ENCODE assay signal across 25 cellular contexts in genomic region chr2:236544362-236544761, GRCh38. TPM values are rescaled to one million over a fixed set of nuclear protein-coding genes. Genes with fewer than 3 reads are reported as not detected.
DNase-seq lines count a peak whose midpoint lies in the region; ATAC-seq and TF ChIP-seq lines count a peak whose summit lies in the region.
"Had no signal": no experiment of that assay in that cellular context is flagged by ENCODE, and none has a peak within 500 bp of the region (broad histone marks: within the 10 kb centered on the region; RNA-seq: fewer than 3 reads in every experiment).

No MANE protein-coding gene starts in this region.

- H2BK15ac ChIP-seq in neuronal stem cell (ENCODE audit: low read length) = no peak overlapping the region

- no peak overlapping the region for H4K91ac ChIP-seq in neuronal stem cell (ENCODE audit: low read depth, low read length, poor library complexity)

- H3K79me1 ChIP-seq in neuronal stem cell (ENCODE audit: low read depth, low read length) = no peaks in the 10 kb centered on the region

- no peak overlapping the region for H3K4me3 Mint-ChIP-seq in activated T-cell treated with anti-CD3 and anti-CD28 coated beads, Interleukin-2, amount 50 U/mL, for 24 hours
- H3K4me3 Mint-ChIP-seq in activated naive CD8-positive, alpha-beta T cell treated with anti-CD3 and anti-CD28 coated beads, Interleukin-2, amount 10 ng/mL, durations not matched to agents 7 days and 5 days = peak overlapping the region; percentile 7
- H3K4me3 Mint-ChIP-seq in HFFc6 = no peak overlapping the region
- H3K4me3 Mint-ChIP-seq: nephron had no signal

- peaks cover 65% of the 10 kb centered on the region for H3K4me1 ChIP-seq in DND-41 (ENCODE audit: insufficient read depth, low read length)
- no peaks in the 10 kb centered on the region for H3K4me1 ChIP-seq in neuronal stem cell (ENCODE audit: control insufficient read depth in 2 of 2, insufficient read depth in 1 of 2, low read depth in 1 of 2, low read length in 2 of 2)
- H3K4me1 ChIP-seq: esophagus muscularis mucosa, thyroid gland had no signal

- DNase-seq in activated T-cell treated with anti-CD3 and anti-CD28 coated beads, Interleukin-2, amount 50 U/mL, for 24 hours = no peak
- no peak for DNase-seq in activated T-cell treated with anti-CD3 and anti-CD28 coated beads, Interleukin-2, amount 50 U/mL, for 1 hour
- DNase-seq in DND-41 (no peak), neuronal stem cell (ENCODE audit: low spot score) (no peak), NCI-H2081 treated with DMSO at 0.1 percent for 48 hours (lab: John Stamatoyannopoulos, UW) (no peak), HFFc6 (no peak)
- DNase-seq in activated naive CD8-positive, alpha-beta T cell treated with anti-CD3 and anti-CD28 coated beads, Interleukin-2, amount 10 ng/mL, durations not matched to agents 7 days and 5 days = no peak
- DNase-seq in activated effector memory CD4-positive, alpha-beta T cell treated with anti-CD3 and anti-CD28 coated beads, Interleukin-2, amount 50 U/mL, for 16 hours = no peak
- DNase-seq: ACHN; activated effector memory CD4-positive, alpha-beta T cell treated with Interleukin-2 at 50 U/mL for 16 hours; cerebellar nuclear complex; DMS79; effector memory CD4-positive, alpha-beta T cell; NCI-H2029; NCI-H345; PC-3; SHP77; stimulated activated CD4-positive, alpha-beta T cell treated with anti-CD3 and anti-CD28 coated beads, Interleukin-15, amount 100 ng/mL, for 24 hours; SW 1271; thyroid gland had no signal

- no CpG with 5 or more reads among the region's 13 CpGs for WGBS in neuronal stem cell (ENCODE audit: extremely low coverage in 2 of 2, insufficient read length in 2 of 2, insufficient replicate concordance in 1 of 2), 2 donors

- H2AFZ ChIP-seq in DND-41 (ENCODE audit: low read depth, low read length) (no peak overlapping the region), neuronal stem cell (ENCODE audit: low read length) (no peak overlapping the region)

- no peak overlapping the region for H3K4me3 ChIP-seq in DND-41 (ENCODE audit: low read depth in 1 of 2, low read length in 2 of 2)
- no peak overlapping the region for H3K4me3 ChIP-seq in neuronal stem cell (ENCODE audit: low read length in 2 of 2)
- H3K4me3 ChIP-seq: esophagus muscularis mucosa, thyroid gland had no signal

- peak overlapping the region; percentile 61; the same call in 1 of the 2 replicates for H3K9ac ChIP-seq in DND-41 (ENCODE audit: low read depth, low read length)
- H3K9ac ChIP-seq in neuronal stem cell (ENCODE audit: low read depth, low read length, poor library complexity) = no peak overlapping the region
- H3K9ac ChIP-seq: KMS-11 had no signal

- no peaks in the 10 kb centered on the region for H3K9me3 Mint-ChIP-seq in activated T-cell treated with anti-CD3 and anti-CD28 coated beads, Interleukin-2, amount 50 U/mL, for 24 hours
- H3K9me3 Mint-ChIP-seq in activated naive CD8-positive, alpha-beta T cell treated with anti-CD3 and anti-CD28 coated beads, Interleukin-2, amount 10 ng/mL, durations not matched to agents 7 days and 5 days = peaks cover 3% of the 10 kb centered on the region
- peaks cover 22% of the 10 kb centered on the region for H3K9me3 Mint-ChIP-seq in HFFc6

- H3K14ac ChIP-seq in neuronal stem cell (ENCODE audit: low read length) = no peak overlapping the region

- no peaks in the 10 kb centered on the region for H4K20me1 ChIP-seq in DND-41 (ENCODE audit: insufficient read depth, low read length)

- H2BK120ac ChIP-seq in neuronal stem cell (ENCODE audit: low read depth, low read length) = no peak overlapping the region

- H3K18ac ChIP-seq in neuronal stem cell (ENCODE audit: low read length) = peak overlapping the region; percentile 77

- H3K4me2 ChIP-seq in DND-41 (ENCODE audit: insufficient read depth, low read length) = no peak overlapping the region
- H3K4me2 ChIP-seq in neuronal stem cell (ENCODE audit: insufficient read depth, low read length, poor library complexity, severe bottlenecking) = no peak overlapping the region
- H3K4me2 ChIP-seq: KMS-11 had no signal

- no peak overlapping the region for H2BK12ac ChIP-seq in neuronal stem cell (ENCODE audit: low read length)

- H3K23ac ChIP-seq in neuronal stem cell (ENCODE audit: low read depth, low read length, poor library complexity) = no peak overlapping the region

- POLR2A ChIA-PET in activated naive CD8-positive, alpha-beta T cell treated with anti-CD3 and anti-CD28 coated beads, Interleukin-2, amount 10 ng/mL, durations not matched to agents 7 days and 5 days (lab: Charles Lee) = interaction anchor here (1.3 kb wide), 1 partner anchor 8 kb away, joined by 3 read pairs; no protein-coding TSS in a partner anchor

- H2AK5ac ChIP-seq in neuronal stem cell (ENCODE audit: low read depth, low read length) = no peak overlapping the region

- H3K36me3 Mint-ChIP-seq in activated T-cell treated with anti-CD3 and anti-CD28 coated beads, Interleukin-2, amount 50 U/mL, for 24 hours (ENCODE audit: low read depth) = peaks cover 22% of the 10 kb centered on the region
- H3K36me3 Mint-ChIP-seq in activated naive CD8-positive, alpha-beta T cell treated with anti-CD3 and anti-CD28 coated beads, Interleukin-2, amount 10 ng/mL, durations not matched to agents 7 days and 5 days = peaks cover 60% of the 10 kb centered on the region
- no peaks in the 10 kb centered on the region; the same call in none of the 2 replicates for H3K36me3 Mint-ChIP-seq in HFFc6 (ENCODE audit: low read depth)

- TF ChIP-seq CTCF in DND-41 (IDR thresholded peaks at IDR 0.05; ENCODE audit: borderline replicate concordance, extremely low read depth, low read length, poor library complexity, severe bottlenecking) = no peak
- TF ChIP-seq CTCF in HFFc6 (IDR thresholded peaks at IDR 0.05) = no peak

- H3K9me3 ChIP-seq in DND-41 (ENCODE audit: insufficient read depth, low read length, severe bottlenecking) (no peaks in the 10 kb centered on the region), neuronal stem cell (replicated peaks in 1 of 2; ENCODE audit: control insufficient read depth in 2 of 2, insufficient read depth in 1 of 2, low read depth in 1 of 2, low read length in 2 of 2) (peaks cover 2 to 8% of the 10 kb centered on the region in 2 donors)
- H3K9me3 ChIP-seq: thyroid gland had no signal

- no peak for ATAC-seq in DND-41 (ENCODE audit: insufficient read depth, low read depth)
- ATAC-seq in activated naive CD8-positive, alpha-beta T cell treated with anti-CD3 and anti-CD28 coated beads, Interleukin-2, amount 10 ng/mL, durations not matched to agents 7 days and 5 days (ENCODE audit: low read depth) = no peak
- ATAC-seq: PC-3, sciatic nerve had no signal

- peak overlapping the region; percentile 30 for H3K27ac Mint-ChIP-seq in activated T-cell treated with anti-CD3 and anti-CD28 coated beads, Interleukin-2, amount 50 U/mL, for 24 hours
- H3K27ac Mint-ChIP-seq in activated naive CD8-positive, alpha-beta T cell treated with anti-CD3 and anti-CD28 coated beads, Interleukin-2, amount 10 ng/mL, durations not matched to agents 7 days and 5 days = peak overlapping the region; percentile 97
- H3K27ac Mint-ChIP-seq in HFFc6 = no peak overlapping the region

- H3K36me3 ChIP-seq in DND-41 (ENCODE audit: insufficient read depth, low read length) (no peaks in the 10 kb centered on the region), neuronal stem cell (replicated peaks in 1 of 2; ENCODE audit: control insufficient read depth in 2 of 2, insufficient read depth in 2 of 2, low read length in 2 of 2) (no peaks in the 10 kb centered on the region)
- H3K36me3 ChIP-seq: esophagus muscularis mucosa, thyroid gland had no signal

- no peaks in the 10 kb centered on the region for H3K27me3 ChIP-seq in DND-41 (ENCODE audit: insufficient read depth, low read length, poor library complexity)
- H3K27me3 ChIP-seq in neuronal stem cell (ENCODE audit: control insufficient read depth in 3 of 3, insufficient read depth in 3 of 3, low read depth in 1 of 3, low read length in 3 of 3) = no peaks in the 10 kb centered on the region
- H3K27me3 ChIP-seq: esophagus muscularis mucosa, thyroid gland had no signal

- H2BK5ac ChIP-seq in neuronal stem cell (ENCODE audit: low read length) = no peak overlapping the region

- H3K79me2 ChIP-seq in DND-41 (ENCODE audit: insufficient read depth, low read length) = peaks cover 32% of the 10 kb centered on the region

- no peak overlapping the region for H4K8ac ChIP-seq in neuronal stem cell (ENCODE audit: low read depth, low read length)

- peaks cover 88% of the 10 kb centered on the region for H3K4me1 Mint-ChIP-seq in activated T-cell treated with anti-CD3 and anti-CD28 coated beads, Interleukin-2, amount 50 U/mL, for 24 hours (ENCODE audit: low read depth)
- H3K4me1 Mint-ChIP-seq in activated naive CD8-positive, alpha-beta T cell treated with anti-CD3 and anti-CD28 coated beads, Interleukin-2, amount 10 ng/mL, durations not matched to agents 7 days and 5 days = peaks cover 74% of the 10 kb centered on the region
- no peaks in the 10 kb centered on the region for H3K4me1 Mint-ChIP-seq in HFFc6 (ENCODE audit: low read depth)

- no peaks in the 10 kb centered on the region for H3K27me3 Mint-ChIP-seq in activated T-cell treated with anti-CD3 and anti-CD28 coated beads, Interleukin-2, amount 50 U/mL, for 24 hours
- H3K27me3 Mint-ChIP-seq in activated naive CD8-positive, alpha-beta T cell treated with anti-CD3 and anti-CD28 coated beads, Interleukin-2, amount 10 ng/mL, durations not matched to agents 7 days and 5 days = no peaks in the 10 kb centered on the region
- peaks cover 7% of the 10 kb centered on the region for H3K27me3 Mint-ChIP-seq in HFFc6 (ENCODE audit: insufficient read depth)

- no peak overlapping the region for H3K4ac ChIP-seq in neuronal stem cell (ENCODE audit: low read length)

- H3K27ac ChIP-seq in DND-41 (ENCODE audit: low read length) (peak overlapping the region; percentile 97), neuronal stem cell (replicated peaks; ENCODE audit: low read length) (no peak overlapping the region)
- H3K27ac ChIP-seq: esophagus muscularis mucosa, KMS-11, thyroid gland had no signal

RNA-seq across cellular contexts. Expression of gene ACKR3, which starts 25.3 kb away (rescaled TPM):
- total RNA-seq in activated naive CD8-positive, alpha-beta T cell treated with anti-CD3 and anti-CD28 coated beads, Interleukin-2, amount 10 ng/mL, durations not matched to agents 7 days and 5 days = 1 to 10 TPM; 4.4 to 4.5 TPM
- polyA plus RNA-seq in neuronal stem cell (2013, experiment 1 of 2) = 4.4 TPM
- polyA plus RNA-seq in neuronal stem cell (2013, experiment 2 of 2) = 4.3 TPM
- total RNA-seq in HFFc6 (2021; fragmentation: NEBNext Ultra II Directional; extraction: Animal tissue kit (Norgen Biotek cat#: 25700)) = under 1 TPM in 1 of 6 experiments, not detected in 5; 0.12 TPM
- total RNA-seq: HT1080 had no signal

Comparison
In these comparisons a context has a peak if more than half of its experiments do, and no peak if none do; other contexts are left out.
1. RNA of gene ACKR3, which starts 25.3 kb away (total RNA-seq): 4.4 to 4.5 TPM in activated naive CD8-positive, alpha-beta T cell treated with anti-CD3 and anti-CD28 coated beads, Interleukin-2, amount 10 ng/mL, durations not matched to agents 7 days and 5 days; 0.12 TPM in HFFc6; every median in the first group is over 4 times any median in the second.